Comparison of ENCODE assay signal across 17 cellular contexts in the genomic region with DNA sequence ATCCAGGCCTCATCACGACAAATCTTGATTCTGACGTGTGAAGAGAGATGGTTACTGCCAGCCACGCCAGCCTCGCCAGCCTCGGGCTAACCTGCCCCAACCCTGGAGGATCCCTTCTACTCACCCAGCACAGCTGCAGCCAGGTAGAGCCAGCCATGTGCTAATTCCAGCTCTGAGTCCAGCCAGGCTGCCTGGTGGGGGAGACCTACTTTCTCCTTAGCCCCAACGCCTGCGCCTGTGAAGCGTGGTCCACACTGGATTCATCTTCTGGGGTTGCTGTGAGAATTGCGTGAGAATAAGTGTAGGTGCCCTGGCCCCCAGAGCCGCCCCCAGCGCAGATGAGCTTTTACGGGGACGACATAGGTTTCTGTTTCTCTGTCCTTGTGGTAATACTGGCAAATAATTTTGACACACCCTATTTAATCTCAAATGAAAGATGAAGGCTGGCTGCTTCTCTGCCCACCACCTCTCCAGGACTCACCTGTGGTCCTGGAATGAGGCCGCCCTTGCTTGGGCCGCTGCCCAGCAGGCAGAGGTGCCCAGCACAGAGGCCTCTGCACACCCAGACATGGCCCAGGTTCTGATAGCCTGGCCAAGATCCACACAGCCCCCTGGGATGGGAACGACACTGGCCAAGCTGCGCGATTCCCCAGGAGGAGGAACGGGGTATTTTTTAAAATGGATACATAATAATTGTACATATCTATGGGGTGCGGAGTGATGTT.
"Had no signal": no experiment of that assay in that cellular context is flagged by ENCODE, and none has a peak within 500 bp of the region (broad histone marks: within the 10 kb centered on the region; RNA-seq: fewer than 3 reads in every experiment).

No MANE protein-coding gene starts in this region.

- H3K36me3 ChIP-seq: cardiac muscle cell, gastrocnemius medialis, neutrophil had no signal

- H3K9me3 Mint-ChIP-seq: activated CD4-positive, alpha-beta memory T cell treated with anti-CD3 and anti-CD28 coated beads for 36 hours; activated naive CD4-positive, alpha-beta T cell treated with anti-CD3 and anti-CD28 coated beads, Interleukin-2, amount 50 U/mL, for 72 hours; activated T-cell treated with anti-CD3 and anti-CD28 coated beads, Interleukin-2, amount 50 U/mL, for 4 hours; T-helper 2 cell treated with Interferon-gamma antibody and Interleukin-4, amounts not matched to agents 5 μg/mL and 100 μg/mL, for 36 hours had no signal

- DNase-seq: activated CD4-positive, alpha-beta memory T cell treated with anti-CD3 and anti-CD28 coated beads for 36 hours; activated CD4-positive, alpha-beta T cell treated with anti-CD3 and anti-CD28 coated beads for 36 hours; activated effector memory CD4-positive, alpha-beta T cell treated with anti-CD3 and anti-CD28 coated beads, Interleukin-2, amount 50 U/mL, for 16 hours; activated T-cell treated with anti-CD3 and anti-CD28 coated beads, Interleukin-2, amount 50 U/mL, for 4 hours; erythroblast; naive thymus-derived CD4-positive, alpha-beta T cell; retina; stimulated activated CD4-positive, alpha-beta T cell treated with anti-CD3 and anti-CD28 coated beads, Interleukin-2, amount 100 ng/mL, for 48 hours; stimulated activated naive CD4-positive, alpha-beta T cell; substantia nigra; trophoblast cell had no signal

- H3K27ac Mint-ChIP-seq: activated CD4-positive, alpha-beta memory T cell treated with anti-CD3 and anti-CD28 coated beads for 36 hours; activated CD4-positive, alpha-beta T cell treated with anti-CD3 and anti-CD28 coated beads for 36 hours; activated naive CD4-positive, alpha-beta T cell treated with anti-CD3 and anti-CD28 coated beads, Interleukin-2, amount 50 U/mL, for 72 hours; T-helper 2 cell treated with Interferon-gamma antibody and Interleukin-4, amounts not matched to agents 5 μg/mL and 100 μg/mL, for 36 hours had no signal

- H3K9me3 ChIP-seq: gastrocnemius medialis, mucosa of descending colon, neutrophil had no signal

- H3K27me3 ChIP-seq: cardiac muscle cell, neutrophil had no signal

- H3K4me3 Mint-ChIP-seq: activated CD4-positive, alpha-beta memory T cell treated with anti-CD3 and anti-CD28 coated beads for 36 hours; activated CD4-positive, alpha-beta T cell treated with anti-CD3 and anti-CD28 coated beads for 36 hours; activated T-cell treated with anti-CD3 and anti-CD28 coated beads, Interleukin-2, amount 50 U/mL, for 4 hours; naive thymus-derived CD4-positive, alpha-beta T cell; T-helper 2 cell treated with Interferon-gamma antibody and Interleukin-4, amounts not matched to agents 5 μg/mL and 100 μg/mL, for 36 hours had no signal

- H3K4me1 ChIP-seq: gastrocnemius medialis had no signal

- ATAC-seq: activated CD4-positive, alpha-beta T cell treated with anti-CD3 and anti-CD28 coated beads for 36 hours; activated naive CD4-positive, alpha-beta T cell treated with anti-CD3 and anti-CD28 coated beads, Interleukin-2, amount 50 U/mL, for 72 hours; activated T-cell treated with anti-CD3 and anti-CD28 coated beads, Interleukin-2, amount 50 U/mL, for 4 hours; gastrocnemius medialis; mucosa of descending colon; naive thymus-derived CD4-positive, alpha-beta T cell had no signal

- H3K4me3 ChIP-seq: cardiac muscle cell, gastrocnemius medialis, mucosa of descending colon had no signal

- H3K4me1 Mint-ChIP-seq: activated CD4-positive, alpha-beta T cell treated with anti-CD3 and anti-CD28 coated beads for 36 hours; naive thymus-derived CD4-positive, alpha-beta T cell had no signal

- H3K27me3 Mint-ChIP-seq: activated CD4-positive, alpha-beta T cell treated with anti-CD3 and anti-CD28 coated beads for 36 hours had no signal

- H3K27ac ChIP-seq: cardiac muscle cell, gastrocnemius medialis, neutrophil had no signal

- H3K36me3 Mint-ChIP-seq: activated CD4-positive, alpha-beta memory T cell treated with anti-CD3 and anti-CD28 coated beads for 36 hours; activated naive CD4-positive, alpha-beta T cell treated with anti-CD3 and anti-CD28 coated beads, Interleukin-2, amount 50 U/mL, for 72 hours; naive thymus-derived CD4-positive, alpha-beta T cell had no signal
